In the genomic region with DNA sequence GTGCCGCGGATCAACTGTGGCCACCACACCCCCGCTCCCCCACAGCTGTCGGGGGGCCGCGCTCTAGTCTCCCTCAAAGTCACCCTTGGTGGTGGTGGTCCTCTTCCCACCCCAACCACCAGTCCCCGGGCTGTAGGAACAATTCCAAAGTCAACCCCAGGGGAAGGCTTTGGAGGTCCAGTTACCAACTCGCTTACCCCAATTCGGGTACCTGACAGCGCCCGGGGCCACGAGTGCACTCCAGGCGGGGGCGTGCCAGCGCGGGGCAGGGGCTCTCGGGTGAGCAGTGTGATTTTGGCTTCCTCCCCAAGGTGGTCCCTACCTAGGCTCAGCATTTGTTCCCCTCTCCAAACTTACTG, we compare ENCODE assay signal across 8 cellular contexts. TPM values are rescaled to one million over a fixed set of nuclear protein-coding genes. Genes with fewer than 3 reads are reported as not detected.
DNase-seq lines count a peak whose midpoint lies in the region; ATAC-seq and TF ChIP-seq lines count a peak whose summit lies in the region.

No MANE protein-coding gene starts in this region.

- peaks cover 7% of the 10 kb centered on the region for H3K36me3 Mint-ChIP-seq in activated naive CD4-positive, alpha-beta T cell treated with anti-CD3 and anti-CD28 coated beads, Interleukin-2, amount 10 ng/mL, durations not matched to agents 7 days and 5 days

- no peak overlapping the region for H3K27ac ChIP-seq in DOHH2 (ENCODE audit: low read depth, low read length)
- H3K27ac ChIP-seq in iPS-18a (ENCODE audit: low read length), result no peak overlapping the region

- TF ChIP-seq CTCF in DOHH2 (IDR thresholded peaks at IDR 0.05; ENCODE audit: low read depth, low read length, poor library complexity, severe bottlenecking) (peak; percentile 57), NB4 (IDR thresholded peaks at IDR 0.05; ENCODE audit: low read depth, low read length) (no peak)

- H3K9me3 Mint-ChIP-seq in activated naive CD4-positive, alpha-beta T cell treated with anti-CD3 and anti-CD28 coated beads, Interleukin-2, amount 10 ng/mL, durations not matched to agents 7 days and 5 days, result no peaks in the 10 kb centered on the region

- peak; percentile 55 for DNase-seq in NB4 (ENCODE audit: low read depth)
- peak; percentile 52 for DNase-seq in activated naive CD4-positive, alpha-beta T cell treated with anti-CD3 and anti-CD28 coated beads, Interleukin-2, amount 10 ng/mL, durations not matched to agents 7 days and 5 days
- DNase-seq in stimulated activated naive CD4-positive, alpha-beta T cell treated with Interleukin-2 at 50 U/mL for 16 hours (lab: John Stamatoyannopoulos, UW), result peak; percentile 21
- no peak for DNase-seq in DMS79 treated with DMSO at 0.1 percent for 48 hours (lab: John Stamatoyannopoulos, UW)
- no peak for DNase-seq in H4 (ENCODE audit: low spot score)

- H3K27me3 ChIP-seq in DOHH2 (ENCODE audit: control insufficient read depth, low read length), result peaks cover 75% of the 10 kb centered on the region
- peaks cover 22% of the 10 kb centered on the region for H3K27me3 ChIP-seq in iPS-18a (ENCODE audit: control insufficient read depth, insufficient read depth, low read length)

- no peak overlapping the region for H3K9ac ChIP-seq in iPS-18a (ENCODE audit: low read length)

- H3K4me3 ChIP-seq in DOHH2 (ENCODE audit: low read length), result peak overlapping the region; percentile 79
- peak overlapping the region; percentile 16 for H3K4me3 ChIP-seq in NB4 (ENCODE audit: low read depth, low read length)
- H3K4me3 ChIP-seq in iPS-18a (ENCODE audit: low read length), result peak overlapping the region; percentile 80

- peaks cover 13% of the 10 kb centered on the region; the same call in 1 of the 2 replicates for H4K20me1 ChIP-seq in DOHH2 (ENCODE audit: control insufficient read depth, insufficient read depth, low read depth, low read length)

- H3K36me3 ChIP-seq in DOHH2 (ENCODE audit: control insufficient read depth, low read length), result no peaks in the 10 kb centered on the region
- H3K36me3 ChIP-seq in iPS-18a (ENCODE audit: control insufficient read depth, low read depth, low read length), result no peaks in the 10 kb centered on the region

- H3K4me1 ChIP-seq in DOHH2 (ENCODE audit: control insufficient read depth, low read length), result peaks cover 29% of the 10 kb centered on the region
- H3K4me1 ChIP-seq in iPS-18a (ENCODE audit: control insufficient read depth, low read depth, low read length), result peaks cover 30% of the 10 kb centered on the region

- H3K4me1 Mint-ChIP-seq in activated naive CD4-positive, alpha-beta T cell treated with anti-CD3 and anti-CD28 coated beads, Interleukin-2, amount 10 ng/mL, durations not matched to agents 7 days and 5 days, result peaks cover 61% of the 10 kb centered on the region

- CTCF ChIA-PET in activated naive CD4-positive, alpha-beta T cell treated with anti-CD3 and anti-CD28 coated beads, Interleukin-2, amount 10 ng/mL, durations not matched to agents 7 days and 5 days (lab: Charles Lee), result interaction anchor here (2.4 kb wide), 1 partner anchor 93 kb away, joined by 7 read pairs; no protein-coding TSS in a partner anchor

- H3K79me2 ChIP-seq in DOHH2 (ENCODE audit: control insufficient read depth, low read length), result no peaks in the 10 kb centered on the region

- H3K27me3 Mint-ChIP-seq in activated naive CD4-positive, alpha-beta T cell treated with anti-CD3 and anti-CD28 coated beads, Interleukin-2, amount 10 ng/mL, durations not matched to agents 7 days and 5 days, result peaks cover 51% of the 10 kb centered on the region

- no peak overlapping the region for H3K27ac Mint-ChIP-seq in activated naive CD4-positive, alpha-beta T cell treated with anti-CD3 and anti-CD28 coated beads, Interleukin-2, amount 10 ng/mL, durations not matched to agents 7 days and 5 days

- H3K9me2 ChIP-seq in DOHH2 (replicated peaks; ENCODE audit: control insufficient read depth, low read length), result no peaks in the 10 kb centered on the region

- no peak for ATAC-seq in HG02970 (IDR thresholded peaks at IDR 0.05; ENCODE audit: low FRiP score, unreplicated experiment)

- H3F3A ChIP-seq in DOHH2 (ENCODE audit: control insufficient read depth, insufficient read depth), result no peaks in the 10 kb centered on the region

- H3K9me3 ChIP-seq in DOHH2 (ENCODE audit: control insufficient read depth, insufficient read depth, low read length) (no peaks in the 10 kb centered on the region), iPS-18a (ENCODE audit: control insufficient read depth, low read depth, low read length) (no peaks in the 10 kb centered on the region)

- H3K4me2 ChIP-seq in DOHH2 (ENCODE audit: low read length), result peak overlapping the region; percentile 87

- no peak for TF ChIP-seq POLR2A in NB4 (IDR thresholded peaks at IDR 0.05; ENCODE audit: extremely low read depth, insufficient read length)

- peak overlapping the region; percentile 84 for H3K4me3 Mint-ChIP-seq in activated naive CD4-positive, alpha-beta T cell treated with anti-CD3 and anti-CD28 coated beads, Interleukin-2, amount 10 ng/mL, durations not matched to agents 7 days and 5 days

RNA-seq across cellular contexts. Expression of a gene that starts 0.6 kb away (rescaled TPM):
- 10.9 and 13.5 TPM in 2 replicates for total RNA-seq in H4 (2014; rRNA removed; shearing (Covaris generic))

Comparison
In these comparisons a context has a peak if more than half of its experiments do, and no peak if none do; other contexts are left out.
1. H3K4me3 ChIP-seq: peak in every context shown above with its lines; median percentile 80 in iPS-18a; 79 in DOHH2; 16 in NB4.
2. DNase-seq: peak in NB4 (single experiment), activated naive CD4-positive, alpha-beta T cell treated with anti-CD3 and anti-CD28 coated beads, Interleukin-2, amount 10 ng/mL, durations not matched to agents 7 days and 5 days (single experiment) and stimulated activated naive CD4-positive, alpha-beta T cell treated with Interleukin-2 at 50 U/mL for 16 hours (single experiment); none in DMS79 treated with DMSO at 0.1 percent for 48 hours (single experiment) and H4 (single experiment).